In genomic region chr18:29586210-29586609, GRCh38 we compare ENCODE assay signal across 22 cellular contexts.
"Had no signal": no experiment of that assay in that cellular context is flagged by ENCODE, and none has a peak within 500 bp of the region (broad histone marks: within the 10 kb centered on the region; RNA-seq: fewer than 3 reads in every experiment).

No MANE protein-coding gene starts in this region.

- H3K9ac ChIP-seq: parathyroid adenoma had no signal

- ATAC-seq: effector memory CD8-positive, alpha-beta T cell; left ventricle myocardium superior; lower lobe of right lung; mucosa of descending colon; natural killer cell treated with Interleukin-12 subunit alpha and Interleukin-12 subunit beta and Interleukin-15 and Interleukin-18, amount 100 ng/mL, for 72 hours; right lobe of liver; stimulated activated naive CD8-positive, alpha-beta T cell treated with anti-CD3 and anti-CD28 coated beads, Interleukin-15, amount 100 ng/mL, for 72 hours; upper lobe of right lung had no signal

- H3K27ac ChIP-seq: lower lobe of right lung, parathyroid adenoma, right lobe of liver, suprapubic skin, transverse colon, upper lobe of right lung, uterus had no signal

- H3K9me3 ChIP-seq: lower lobe of right lung, right lobe of liver, suprapubic skin, transverse colon, upper lobe of right lung, uterus had no signal

- H3K27me3 ChIP-seq: right lobe of liver, suprapubic skin, transverse colon, upper lobe of right lung, uterus had no signal

- H3K36me3 Mint-ChIP-seq: naive B cell had no signal

- H3K79me2 ChIP-seq: parathyroid adenoma had no signal

- DNase-seq: cortex of kidney; effector memory CD8-positive, alpha-beta T cell; hypothalamus; left ventricle myocardium superior; lower lobe of right lung; mucosa of descending colon; naive B cell; right lobe of liver; small intestine; stimulated activated CD4-positive, alpha-beta T cell treated with anti-CD3 and anti-CD28 coated beads, Interleukin-15, amount 100 ng/mL, for 24 hours; stimulated activated CD4-positive, alpha-beta T cell treated with anti-CD3 and anti-CD28 coated beads, Interleukin-2, amount 100 ng/mL, for 48 hours; stimulated activated CD8-positive, alpha-beta memory T cell treated with anti-CD3 and anti-CD28 coated beads, Interleukin-4, amount 100 ng/mL, for 48 hours; stimulated activated naive CD4-positive, alpha-beta T cell; stimulated activated naive CD8-positive, alpha-beta T cell treated with anti-CD3 and anti-CD28 coated beads, Interleukin-15, amount 100 ng/mL, for 72 hours; transverse colon; upper lobe of right lung; uterus had no signal

- H3K4me1 ChIP-seq: lower lobe of right lung, parathyroid adenoma, right lobe of liver, suprapubic skin, transverse colon, upper lobe of right lung, uterus had no signal

- H3K36me3 ChIP-seq: lower lobe of right lung, right lobe of liver, suprapubic skin, transverse colon, upper lobe of right lung, uterus had no signal

- H3K4me3 ChIP-seq: lower lobe of right lung, mucosa of descending colon, right lobe of liver, suprapubic skin, transverse colon, upper lobe of right lung, uterus had no signal

- H3K27ac Mint-ChIP-seq: effector memory CD8-positive, alpha-beta T cell; naive B cell; natural killer cell treated with Interleukin-12 subunit alpha and Interleukin-12 subunit beta and Interleukin-15 and Interleukin-18, amount 100 ng/mL, for 72 hours; progenitor cell of endocrine pancreas; stimulated activated naive CD8-positive, alpha-beta T cell treated with anti-CD3 and anti-CD28 coated beads, Interleukin-15, amount 100 ng/mL, for 72 hours had no signal

- H3K27me3 Mint-ChIP-seq: effector memory CD8-positive, alpha-beta T cell; naive B cell; natural killer cell treated with Interleukin-12 subunit alpha and Interleukin-12 subunit beta and Interleukin-15 and Interleukin-18, amount 100 ng/mL, for 72 hours; progenitor cell of endocrine pancreas; stimulated activated naive CD8-positive, alpha-beta T cell treated with anti-CD3 and anti-CD28 coated beads, Interleukin-15, amount 100 ng/mL, for 72 hours had no signal

- H3K4me3 Mint-ChIP-seq: effector memory CD8-positive, alpha-beta T cell; naive B cell; natural killer cell treated with Interleukin-12 subunit alpha and Interleukin-12 subunit beta and Interleukin-15 and Interleukin-18, amount 100 ng/mL, for 72 hours; neural crest cell; stimulated activated naive CD8-positive, alpha-beta T cell treated with anti-CD3 and anti-CD28 coated beads, Interleukin-15, amount 100 ng/mL, for 72 hours had no signal

- H3K4me1 Mint-ChIP-seq: naive B cell; neural crest cell; stimulated activated naive CD8-positive, alpha-beta T cell treated with anti-CD3 and anti-CD28 coated beads, Interleukin-15, amount 100 ng/mL, for 72 hours had no signal
